Comparison of ENCODE assay signal across 15 cellular contexts in genomic region chr2:161947394-161947793, GRCh38.
DNase-seq lines count a peak whose midpoint lies in the region; ATAC-seq and TF ChIP-seq lines count a peak whose summit lies in the region.
"Had no signal": no experiment of that assay in that cellular context is flagged by ENCODE, and none has a peak within 500 bp of the region (broad histone marks: within the 10 kb centered on the region; RNA-seq: fewer than 3 reads in every experiment).

No MANE protein-coding gene starts in this region.

- H4K20me1 ChIP-seq in OCI-LY3 (ENCODE audit: insufficient read depth, low read length): no peaks in the 10 kb centered on the region
- H4K20me1 ChIP-seq in GM23248 (ENCODE audit: insufficient read depth): no peaks in the 10 kb centered on the region

- peaks cover 5% of the 10 kb centered on the region for H3K9me3 Mint-ChIP-seq in activated CD4-positive, alpha-beta T cell treated with anti-CD3 and anti-CD28 coated beads, Interleukin-2, amount 10 ng/mL, durations not matched to agents 24 days and 14 days

- H2AFZ ChIP-seq in OCI-LY3 (ENCODE audit: low read depth, low read length) (no peak overlapping the region), GM23248 (no peak overlapping the region)

- no peaks in the 10 kb centered on the region for H3K36me3 Mint-ChIP-seq in activated CD4-positive, alpha-beta T cell treated with anti-CD3 and anti-CD28 coated beads, Interleukin-2, amount 10 ng/mL, durations not matched to agents 24 days and 14 days (ENCODE audit: low read depth)

- H3K9me3 ChIP-seq in OCI-LY3 (ENCODE audit: insufficient read depth, low read length): no peaks in the 10 kb centered on the region
- no peaks in the 10 kb centered on the region for H3K9me3 ChIP-seq in GM23248 (ENCODE audit: low read depth)

- no peaks in the 10 kb centered on the region for H3F3A ChIP-seq in GM23248 (ENCODE audit: insufficient read depth)

- peaks cover 33% of the 10 kb centered on the region for H3K4me1 Mint-ChIP-seq in activated CD4-positive, alpha-beta T cell treated with anti-CD3 and anti-CD28 coated beads, Interleukin-2, amount 10 ng/mL, durations not matched to agents 24 days and 14 days

- no peak overlapping the region for H3K9ac ChIP-seq in OCI-LY3 (ENCODE audit: low read length)
- H3K9ac ChIP-seq in GM23248: no peak overlapping the region

- intact Hi-C loops in activated CD4-positive, alpha-beta T cell treated with anti-CD3 and anti-CD28 coated beads, Interleukin-2, amount 10 ng/mL, durations not matched to agents 24 days and 14 days (cut with micrococcal nuclease): loop anchor here (5.0 to 10.0 kb wide), 4 partner anchors 355 to 725 kb away; no protein-coding TSS in a partner anchor
- intact Hi-C loops in dorsolateral prefrontal cortex (cut with DNase I): loop anchor here in 1 of 2 donors (5.0 kb wide), 1 partner anchor 360 kb away; no protein-coding TSS in a partner anchor

- no peaks in the 10 kb centered on the region for H3K27me3 ChIP-seq in OCI-LY3 (ENCODE audit: low read depth, low read length)
- H3K27me3 ChIP-seq in dorsolateral prefrontal cortex: no peaks in the 10 kb centered on the region
- H3K27me3 ChIP-seq in GM23248 (replicated peaks; ENCODE audit: insufficient read depth): 0 out of 2 replicates have a peak, but pooled peaks cover 3% of the 10 kb centered on the region

- H3K79me2 ChIP-seq in OCI-LY3 (ENCODE audit: low read length) (no peaks in the 10 kb centered on the region), GM23248 (ENCODE audit: insufficient read depth) (no peaks in the 10 kb centered on the region)

- H3K27ac ChIP-seq in OCI-LY3 (ENCODE audit: low read length): no peak overlapping the region
- peak overlapping the region in 35 of 59 donors; percentile 1 to 77 (median 48) for H3K27ac ChIP-seq in dorsolateral prefrontal cortex
- H3K27ac ChIP-seq in GM23248: no peak overlapping the region

- no peak for ATAC-seq in GM21825 (IDR thresholded peaks at IDR 0.05; ENCODE audit: unreplicated experiment)

- no peak overlapping the region for H3K4me3 Mint-ChIP-seq in activated CD4-positive, alpha-beta T cell treated with anti-CD3 and anti-CD28 coated beads, Interleukin-2, amount 10 ng/mL, durations not matched to agents 24 days and 14 days

- H3K27me3 Mint-ChIP-seq in activated CD4-positive, alpha-beta T cell treated with anti-CD3 and anti-CD28 coated beads, Interleukin-2, amount 10 ng/mL, durations not matched to agents 24 days and 14 days: peaks cover 9% of the 10 kb centered on the region

- H3K36me3 ChIP-seq in OCI-LY3 (replicated peaks; ENCODE audit: low read depth, low read length) (no peaks in the 10 kb centered on the region), GM23248 (ENCODE audit: low read depth) (no peaks in the 10 kb centered on the region)

- in situ Hi-C loops in GM23248 (cut with MboI): loop anchor here (25.0 kb wide), 2 partner anchors 360 to 685 kb away; no protein-coding TSS in a partner anchor

- peak overlapping the region; percentile 44 for H3K27ac Mint-ChIP-seq in activated CD4-positive, alpha-beta T cell treated with anti-CD3 and anti-CD28 coated beads, Interleukin-2, amount 10 ng/mL, durations not matched to agents 24 days and 14 days

- TF ChIP-seq CTCF in OCI-LY3 (IDR thresholded peaks at IDR 0.05; ENCODE audit: low read depth, low read length) (no peak), dorsolateral prefrontal cortex (IDR thresholded peaks at IDR 0.05 in 54 of 56, conservative IDR thresholded peaks at IDR 0.05 in 2 of 56; ENCODE audit: low read depth in 1 of 56, partially characterized antibody in 56 of 56) (no peak)

- H3K4me3 ChIP-seq in OCI-LY3 (ENCODE audit: low read length): no peak overlapping the region
- H3K4me3 ChIP-seq in dorsolateral prefrontal cortex: no peak overlapping the region
- H3K4me3 ChIP-seq in GM23248: no peak overlapping the region

- H3K4me1 ChIP-seq in OCI-LY3 (ENCODE audit: low read length) (peaks cover 9% of the 10 kb centered on the region), GM23248 (ENCODE audit: insufficient read depth) (no peaks in the 10 kb centered on the region)

- H3K4me2 ChIP-seq in OCI-LY3 (ENCODE audit: low read length) (peak overlapping the region; percentile 42; the same call in 1 of the 2 replicates), GM23248 (ENCODE audit: unreplicated experiment) (no peak overlapping the region)

- H3K9me2 ChIP-seq in GM23248 (ENCODE audit: insufficient read depth): no peaks in the 10 kb centered on the region

- WGBS in GM23248 (ENCODE audit: low coverage in 1 of 2, low lambda C conversion rate in 2 of 2, missing lambda C conversion rate in 2 of 2), 2 experiments: 23 to 24% methylated on average over 3 of the region's 3 CpGs

- DNase-seq in activated CD4-positive, alpha-beta T cell treated with anti-CD3 and anti-CD28 coated beads, Interleukin-2, amount 10 ng/mL, durations not matched to agents 24 days and 14 days: no peak
- no peak for DNase-seq in activated CD4-positive, alpha-beta T cell treated with anti-CD3 and anti-CD28 coated beads for 48 hours
- DNase-seq in dorsolateral prefrontal cortex: peak in 1 of 10 donors; percentile 27
- DNase-seq in occipital lobe (lab: John Stamatoyannopoulos, UW): peak; percentile 40
- DNase-seq in GM23248: no peak
- no peak for DNase-seq in NCI-H1930 (lab: John Stamatoyannopoulos, UW)
- DNase-seq: GF-D8; GOT3; NCI-H1436 treated with DMSO at 0.1 percent for 48 hours; NCI-H2107; NCI-H345; NCI-H69; NK-92 treated with Interleukin-12 subunit alpha and Interleukin-12 subunit beta, amount 100 ng/mL, for 24 hours had no signal

Comparison
In these comparisons a context has a peak if more than half of its experiments do, and no peak if none do; other contexts are left out.
1. H3K27ac ChIP-seq: peak in dorsolateral prefrontal cortex (35 of 59); none in OCI-LY3 (single experiment) and GM23248 (single experiment).